Comparison of ENCODE assay signal across 24 cellular contexts in genomic region chr19:6672693-6673290, GRCh38. TPM values are rescaled to one million over a fixed set of nuclear protein-coding genes. Genes with fewer than 3 reads are reported as not detected.
"Had no signal": no experiment of that assay in that cellular context is flagged by ENCODE, and none has a peak within 500 bp of the region (broad histone marks: within the 10 kb centered on the region; RNA-seq: fewer than 3 reads in every experiment).

No MANE protein-coding gene starts in this region.

- H3K27me3 Mint-ChIP-seq: activated CD4-positive, alpha-beta T cell treated with anti-CD3 and anti-CD28 coated beads, Interleukin-2, amount 10 ng/mL, durations not matched to agents 7 days and 5 days had no signal

- H3K9me3 ChIP-seq: adrenal gland, breast epithelium, esophagus squamous epithelium, mucosa of descending colon, psoas muscle, testis, upper lobe of right lung had no signal

- H3K36me3 ChIP-seq: breast epithelium, esophagus squamous epithelium had no signal

- DNase-seq: activated B cell treated with CpG ODN at 0.5 μM for 24 hours; activated CD4-positive, alpha-beta T cell treated with anti-CD3 and anti-CD28 coated beads, Interleukin-2, amount 10 ng/mL, durations not matched to agents 7 days and 5 days; activated naive CD4-positive, alpha-beta T cell treated with Interleukin-2 at 50 U/mL for 16 hours; adrenal gland; cerebellar nuclear complex; effector CD8-positive, alpha-beta T cell; esophagus squamous epithelium; immature natural killer cell; kidney glomerular epithelial cell; left ventricle myocardium superior; mesenchymal stem cell; mucosa of descending colon; naive B cell; psoas muscle; right cardiac atrium; stimulated activated CD4-positive, alpha-beta T cell treated with anti-CD3 and anti-CD28 coated beads, Interleukin-4, amount 100 ng/mL, for 1 hour; T-helper 9 cell; testis; upper lobe of right lung had no signal

- H3K9me3 Mint-ChIP-seq: activated B cell treated with CpG ODN at 0.5 μM for 24 hours, immature natural killer cell had no signal

- H3K4me3 Mint-ChIP-seq: activated B cell treated with CpG ODN at 0.5 μM for 24 hours; activated CD4-positive, alpha-beta T cell treated with anti-CD3 and anti-CD28 coated beads, Interleukin-2, amount 10 ng/mL, durations not matched to agents 7 days and 5 days had no signal

- H3K4me1 ChIP-seq: breast epithelium, psoas muscle, testis, upper lobe of right lung had no signal

- ATAC-seq: left ventricle myocardium superior, mucosa of descending colon, psoas muscle, right cardiac atrium, upper lobe of right lung had no signal

- FAIRE-seq: astrocyte had no signal

- H3K27ac ChIP-seq: adrenal gland, breast epithelium, esophagus squamous epithelium, psoas muscle, SK-N-MC, skin epidermis, testis, upper lobe of right lung had no signal

- H3K4me3 ChIP-seq: adrenal gland, breast epithelium, esophagus squamous epithelium, mucosa of descending colon, psoas muscle, SK-N-MC, skin epidermis, testis, upper lobe of right lung had no signal

- H3K27me3 ChIP-seq: adrenal gland, breast epithelium, testis, upper lobe of right lung had no signal

- H3K27ac Mint-ChIP-seq: activated B cell treated with CpG ODN at 0.5 μM for 24 hours; activated CD4-positive, alpha-beta T cell treated with anti-CD3 and anti-CD28 coated beads, Interleukin-2, amount 10 ng/mL, durations not matched to agents 7 days and 5 days had no signal

RNA-seq across cellular contexts. Expression of gene TNFSF14, which starts 2.8 kb away (rescaled TPM):
- total RNA-seq: astrocyte, osteocyte had no signal

RNA-seq across cellular contexts. Expression of gene C3, which starts 47.7 kb away (rescaled TPM):
- total RNA-seq: activated CD4-positive, alpha-beta T cell treated with anti-CD3 and anti-CD28 coated beads, Interleukin-2, amount 10 ng/mL, durations not matched to agents 7 days and 5 days had no signal
